In the genomic region with DNA sequence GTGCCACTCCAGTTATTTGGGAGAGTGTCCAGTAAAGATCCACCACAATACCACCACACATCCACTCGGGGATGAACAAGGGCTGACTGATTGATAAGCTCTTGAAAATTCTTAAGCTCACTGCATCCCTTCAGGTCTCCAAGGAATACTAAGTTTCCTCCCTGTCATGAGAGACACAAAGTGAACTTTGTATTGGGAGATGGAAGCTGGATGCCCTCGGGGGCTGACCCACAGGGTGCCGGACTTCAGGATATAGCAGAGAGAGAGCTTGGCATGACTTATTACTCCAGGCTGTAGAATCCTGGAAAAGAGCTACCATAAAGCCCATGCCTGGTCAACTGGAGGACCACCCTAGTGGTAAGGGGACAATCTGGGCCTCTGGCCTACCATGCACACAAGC, we compare ENCODE assay signal across 21 cellular contexts. TPM values are rescaled to one million over a fixed set of nuclear protein-coding genes. Genes with fewer than 3 reads are reported as not detected.
"Had no signal": no experiment of that assay in that cellular context is flagged by ENCODE, and none has a peak within 500 bp of the region (broad histone marks: within the 10 kb centered on the region; RNA-seq: fewer than 3 reads in every experiment).

No MANE protein-coding gene starts in this region.

RNA-seq across cellular contexts. Expression of a gene that starts 15.5 kb away (rescaled TPM):
- total RNA-seq: activated naive CD4-positive, alpha-beta T cell treated with anti-CD3 and anti-CD28 coated beads for 36 hours; activated naive CD4-positive, alpha-beta T cell treated with anti-CD3 and anti-CD28 coated beads, Interleukin-2, amount 50 U/mL, for 72 hours; activated T-cell treated with anti-CD3 and anti-CD28 coated beads, Interleukin-2, amount 50 U/mL, for 4 hours; activated T-helper 1 cell treated with anti-CD3 and anti-CD28 coated beads, Interleukin-12 subunit alpha, Interleukin-12 subunit beta, Interleukin-2, Interleukin-4 antibody, amounts not matched to agents 30 ng/mL and 10 ng/mL and 1 ng/mL, durations not matched to agents 14 hours and 24 hours and 36 hours; activated T-helper 17 cell treated with anti-CD3 and anti-CD28 coated beads, Interleukin-2, amount 50 U/mL, for 72 hours; activated T-helper 2 cell treated with anti-CD3 and anti-CD28 coated beads, Interferon-gamma antibody, Interleukin-2, Interleukin-4, amounts not matched to agents 10 μg/mL and 5 μg/mL and 100 μg/mL, durations not matched to agents 14 hours and 24 hours and 36 hours; ascending aorta; chondrocyte had no signal

RNA-seq across cellular contexts. Expression of a gene that starts 50.0 kb away (rescaled TPM):
- total RNA-seq: activated naive CD4-positive, alpha-beta T cell treated with anti-CD3 and anti-CD28 coated beads for 36 hours; activated naive CD4-positive, alpha-beta T cell treated with anti-CD3 and anti-CD28 coated beads, Interleukin-2, amount 50 U/mL, for 72 hours; activated naive CD8-positive, alpha-beta T cell treated with anti-CD3 and anti-CD28 coated beads for 36 hours; activated naive CD8-positive, alpha-beta T cell treated with anti-CD3 and anti-CD28 coated beads, Interleukin-2, amount 10 ng/mL, durations not matched to agents 7 days and 5 days; activated T-cell treated with anti-CD3 and anti-CD28 coated beads, Interleukin-2, amount 50 U/mL, for 4 hours; activated T-cell treated with anti-CD3 and anti-CD28 coated beads, Interleukin-2, amount 50 U/mL, for 72 hours; activated T-helper 1 cell treated with anti-CD3 and anti-CD28 coated beads, Interleukin-12 subunit alpha, Interleukin-12 subunit beta, Interleukin-2, Interleukin-4 antibody, amounts not matched to agents 30 ng/mL and 10 ng/mL and 1 ng/mL, durations not matched to agents 14 hours and 24 hours and 36 hours; activated T-helper 17 cell treated with anti-CD3 and anti-CD28 coated beads, Interleukin-2, amount 50 U/mL, for 72 hours; activated T-helper 2 cell treated with anti-CD3 and anti-CD28 coated beads, Interferon-gamma antibody, Interleukin-2, Interleukin-4, amounts not matched to agents 10 μg/mL and 5 μg/mL and 100 μg/mL, durations not matched to agents 14 hours and 24 hours and 36 hours; adrenal gland; aorta; ascending aorta; astrocyte; body of pancreas; breast epithelium; bronchial epithelial cell; cardiac muscle cell; cardiac septum; cerebellum; chondrocyte had no signal
- polyA plus RNA-seq: adipose tissue, adrenal gland, aorta, cardiac muscle cell had no signal
